In genomic region chr6:90599151-90599550, GRCh38 we compare ENCODE assay signal across 3 cellular contexts.
TF ChIP-seq lines count a peak whose summit lies in the region.

No MANE protein-coding gene starts in this region.

TF ChIP-seq in SK-N-SH, 30 proteins besides CTCF, POLR2A, EP300 and RAD21 (continued from another document):
- TF ChIP-seq SIN3A (IDR thresholded peaks at IDR 0.05; ENCODE audit: borderline replicate concordance, low read depth, low read length) (no peak), CHD2 (IDR thresholded peaks at IDR 0.05; ENCODE audit: low read length, partially characterized antibody) (no peak), NFIC (IDR thresholded peaks at IDR 0.05; ENCODE audit: borderline replicate concordance) (no peak), JUND (IDR thresholded peaks at IDR 0.05) (no peak), GATA2 (CRISPR knock-in tag; IDR thresholded peaks at IDR 0.05) (no peak), GABPA (IDR thresholded peaks at IDR 0.05; ENCODE audit: low read depth) (no peak), RCOR1 (IDR thresholded peaks at IDR 0.05; ENCODE audit: low read length) (no peak)
- TF ChIP-seq, protein P1, sequence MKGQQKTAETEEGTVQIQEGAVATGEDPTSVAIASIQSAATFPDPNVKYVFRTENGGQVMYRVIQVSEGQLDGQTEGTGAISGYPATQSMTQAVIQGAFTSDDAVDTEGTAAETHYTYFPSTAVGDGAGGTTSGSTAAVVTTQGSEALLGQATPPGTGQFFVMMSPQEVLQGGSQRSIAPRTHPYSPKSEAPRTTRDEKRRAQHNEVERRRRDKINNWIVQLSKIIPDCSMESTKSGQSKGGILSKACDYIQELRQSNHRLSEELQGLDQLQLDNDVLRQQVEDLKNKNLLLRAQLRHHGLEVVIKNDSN (IDR thresholded peaks at IDR 0.05; ENCODE audit: borderline replicate concordance, low read depth) = no peak
- TF ChIP-seq, protein P2, sequence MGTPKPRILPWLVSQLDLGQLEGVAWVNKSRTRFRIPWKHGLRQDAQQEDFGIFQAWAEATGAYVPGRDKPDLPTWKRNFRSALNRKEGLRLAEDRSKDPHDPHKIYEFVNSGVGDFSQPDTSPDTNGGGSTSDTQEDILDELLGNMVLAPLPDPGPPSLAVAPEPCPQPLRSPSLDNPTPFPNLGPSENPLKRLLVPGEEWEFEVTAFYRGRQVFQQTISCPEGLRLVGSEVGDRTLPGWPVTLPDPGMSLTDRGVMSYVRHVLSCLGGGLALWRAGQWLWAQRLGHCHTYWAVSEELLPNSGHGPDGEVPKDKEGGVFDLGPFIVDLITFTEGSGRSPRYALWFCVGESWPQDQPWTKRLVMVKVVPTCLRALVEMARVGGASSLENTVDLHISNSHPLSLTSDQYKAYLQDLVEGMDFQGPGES (IDR thresholded peaks at IDR 0.05; ENCODE audit: low read depth, low read length) = no peak

TF ChIP-seq in SK-N-SH treated with all-trans-retinoic acid at 6 μM for 48 hours, 23 proteins besides CTCF, POLR2A, EP300 and RAD21 (continued from another document):
- TF ChIP-seq, protein P3, sequence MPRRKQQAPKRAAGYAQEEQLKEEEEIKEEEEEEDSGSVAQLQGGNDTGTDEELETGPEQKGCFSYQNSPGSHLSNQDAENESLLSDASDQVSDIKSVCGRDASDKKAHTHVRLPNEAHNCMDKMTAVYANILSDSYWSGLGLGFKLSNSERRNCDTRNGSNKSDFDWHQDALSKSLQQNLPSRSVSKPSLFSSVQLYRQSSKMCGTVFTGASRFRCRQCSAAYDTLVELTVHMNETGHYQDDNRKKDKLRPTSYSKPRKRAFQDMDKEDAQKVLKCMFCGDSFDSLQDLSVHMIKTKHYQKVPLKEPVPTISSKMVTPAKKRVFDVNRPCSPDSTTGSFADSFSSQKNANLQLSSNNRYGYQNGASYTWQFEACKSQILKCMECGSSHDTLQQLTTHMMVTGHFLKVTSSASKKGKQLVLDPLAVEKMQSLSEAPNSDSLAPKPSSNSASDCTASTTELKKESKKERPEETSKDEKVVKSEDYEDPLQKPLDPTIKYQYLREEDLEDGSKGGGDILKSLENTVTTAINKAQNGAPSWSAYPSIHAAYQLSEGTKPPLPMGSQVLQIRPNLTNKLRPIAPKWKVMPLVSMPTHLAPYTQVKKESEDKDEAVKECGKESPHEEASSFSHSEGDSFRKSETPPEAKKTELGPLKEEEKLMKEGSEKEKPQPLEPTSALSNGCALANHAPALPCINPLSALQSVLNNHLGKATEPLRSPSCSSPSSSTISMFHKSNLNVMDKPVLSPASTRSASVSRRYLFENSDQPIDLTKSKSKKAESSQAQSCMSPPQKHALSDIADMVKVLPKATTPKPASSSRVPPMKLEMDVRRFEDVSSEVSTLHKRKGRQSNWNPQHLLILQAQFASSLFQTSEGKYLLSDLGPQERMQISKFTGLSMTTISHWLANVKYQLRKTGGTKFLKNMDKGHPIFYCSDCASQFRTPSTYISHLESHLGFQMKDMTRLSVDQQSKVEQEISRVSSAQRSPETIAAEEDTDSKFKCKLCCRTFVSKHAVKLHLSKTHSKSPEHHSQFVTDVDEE (CRISPR knock-in tag; IDR thresholded peaks at IDR 0.05) = no peak
- TF ChIP-seq BACH2 (CRISPR knock-in tag; IDR thresholded peaks at IDR 0.05; ENCODE audit: borderline replicate concordance) = no peak
- no peak for TF ChIP-seq ARNTL (CRISPR knock-in tag; IDR thresholded peaks at IDR 0.05; ENCODE audit: borderline replicate concordance, low read depth)
- TF ChIP-seq ZC3H10 (CRISPR knock-in tag; IDR thresholded peaks at IDR 0.05) = no peak
- no peak for TF ChIP-seq PPARA (CRISPR knock-in tag; IDR thresholded peaks at IDR 0.05; ENCODE audit: borderline replicate concordance)
- no peak for TF ChIP-seq GLIS3 (CRISPR knock-in tag; IDR thresholded peaks at IDR 0.05)
- TF ChIP-seq TOX (CRISPR knock-in tag; IDR thresholded peaks at IDR 0.05; ENCODE audit: borderline replicate concordance) = no peak
- TF ChIP-seq SNAI2 (CRISPR knock-in tag; IDR thresholded peaks at IDR 0.05) = no peak
- no peak for TF ChIP-seq ZFP3 (CRISPR knock-in tag; IDR thresholded peaks at IDR 0.05)

TF ChIP-seq in WTC11, 78 proteins besides CTCF, POLR2A, EP300 and RAD21 (continued from another document):
- TF ChIP-seq, protein P4, sequence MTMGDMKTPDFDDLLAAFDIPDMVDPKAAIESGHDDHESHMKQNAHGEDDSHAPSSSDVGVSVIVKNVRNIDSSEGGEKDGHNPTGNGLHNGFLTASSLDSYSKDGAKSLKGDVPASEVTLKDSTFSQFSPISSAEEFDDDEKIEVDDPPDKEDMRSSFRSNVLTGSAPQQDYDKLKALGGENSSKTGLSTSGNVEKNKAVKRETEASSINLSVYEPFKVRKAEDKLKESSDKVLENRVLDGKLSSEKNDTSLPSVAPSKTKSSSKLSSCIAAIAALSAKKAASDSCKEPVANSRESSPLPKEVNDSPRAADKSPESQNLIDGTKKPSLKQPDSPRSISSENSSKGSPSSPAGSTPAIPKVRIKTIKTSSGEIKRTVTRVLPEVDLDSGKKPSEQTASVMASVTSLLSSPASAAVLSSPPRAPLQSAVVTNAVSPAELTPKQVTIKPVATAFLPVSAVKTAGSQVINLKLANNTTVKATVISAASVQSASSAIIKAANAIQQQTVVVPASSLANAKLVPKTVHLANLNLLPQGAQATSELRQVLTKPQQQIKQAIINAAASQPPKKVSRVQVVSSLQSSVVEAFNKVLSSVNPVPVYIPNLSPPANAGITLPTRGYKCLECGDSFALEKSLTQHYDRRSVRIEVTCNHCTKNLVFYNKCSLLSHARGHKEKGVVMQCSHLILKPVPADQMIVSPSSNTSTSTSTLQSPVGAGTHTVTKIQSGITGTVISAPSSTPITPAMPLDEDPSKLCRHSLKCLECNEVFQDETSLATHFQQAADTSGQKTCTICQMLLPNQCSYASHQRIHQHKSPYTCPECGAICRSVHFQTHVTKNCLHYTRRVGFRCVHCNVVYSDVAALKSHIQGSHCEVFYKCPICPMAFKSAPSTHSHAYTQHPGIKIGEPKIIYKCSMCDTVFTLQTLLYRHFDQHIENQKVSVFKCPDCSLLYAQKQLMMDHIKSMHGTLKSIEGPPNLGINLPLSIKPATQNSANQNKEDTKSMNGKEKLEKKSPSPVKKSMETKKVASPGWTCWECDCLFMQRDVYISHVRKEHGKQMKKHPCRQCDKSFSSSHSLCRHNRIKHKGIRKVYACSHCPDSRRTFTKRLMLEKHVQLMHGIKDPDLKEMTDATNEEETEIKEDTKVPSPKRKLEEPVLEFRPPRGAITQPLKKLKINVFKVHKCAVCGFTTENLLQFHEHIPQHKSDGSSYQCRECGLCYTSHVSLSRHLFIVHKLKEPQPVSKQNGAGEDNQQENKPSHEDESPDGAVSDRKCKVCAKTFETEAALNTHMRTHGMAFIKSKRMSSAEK (CRISPR knock-in tag; IDR thresholded peaks at IDR 0.05; ENCODE audit: borderline replicate concordance) = no peak
- no peak for TF ChIP-seq MXD4 (CRISPR knock-in tag; IDR thresholded peaks at IDR 0.05; ENCODE audit: borderline replicate concordance)
- TF ChIP-seq, protein P5, sequence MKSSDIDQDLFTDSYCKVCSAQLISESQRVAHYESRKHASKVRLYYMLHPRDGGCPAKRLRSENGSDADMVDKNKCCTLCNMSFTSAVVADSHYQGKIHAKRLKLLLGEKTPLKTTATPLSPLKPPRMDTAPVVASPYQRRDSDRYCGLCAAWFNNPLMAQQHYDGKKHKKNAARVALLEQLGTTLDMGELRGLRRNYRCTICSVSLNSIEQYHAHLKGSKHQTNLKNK (CRISPR knock-in tag; IDR thresholded peaks at IDR 0.05) = no peak
- no peak for TF ChIP-seq FOXJ3 (CRISPR knock-in tag; IDR thresholded peaks at IDR 0.05; ENCODE audit: borderline replicate concordance)
- no peak for TF ChIP-seq HMGA2 (CRISPR knock-in tag; IDR thresholded peaks at IDR 0.05)
- no peak for TF ChIP-seq SMAD3 (CRISPR knock-in tag; IDR thresholded peaks at IDR 0.05; ENCODE audit: borderline replicate concordance)
- no peak for TF ChIP-seq MYBL2 (CRISPR knock-in tag; IDR thresholded peaks at IDR 0.05)
- no peak for TF ChIP-seq CDX4 (CRISPR knock-in tag; IDR thresholded peaks at IDR 0.05; ENCODE audit: borderline replicate concordance)
- TF ChIP-seq, protein P6, sequence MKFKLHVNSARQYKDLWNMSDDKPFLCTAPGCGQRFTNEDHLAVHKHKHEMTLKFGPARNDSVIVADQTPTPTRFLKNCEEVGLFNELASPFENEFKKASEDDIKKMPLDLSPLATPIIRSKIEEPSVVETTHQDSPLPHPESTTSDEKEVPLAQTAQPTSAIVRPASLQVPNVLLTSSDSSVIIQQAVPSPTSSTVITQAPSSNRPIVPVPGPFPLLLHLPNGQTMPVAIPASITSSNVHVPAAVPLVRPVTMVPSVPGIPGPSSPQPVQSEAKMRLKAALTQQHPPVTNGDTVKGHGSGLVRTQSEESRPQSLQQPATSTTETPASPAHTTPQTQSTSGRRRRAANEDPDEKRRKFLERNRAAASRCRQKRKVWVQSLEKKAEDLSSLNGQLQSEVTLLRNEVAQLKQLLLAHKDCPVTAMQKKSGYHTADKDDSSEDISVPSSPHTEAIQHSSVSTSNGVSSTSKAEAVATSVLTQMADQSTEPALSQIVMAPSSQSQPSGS (CRISPR knock-in tag; IDR thresholded peaks at IDR 0.05; ENCODE audit: borderline replicate concordance, low read depth) = no peak
- no peak for TF ChIP-seq ZNF317 (CRISPR knock-in tag; IDR thresholded peaks at IDR 0.05; ENCODE audit: borderline replicate concordance, low read depth)
- TF ChIP-seq PREB (CRISPR knock-in tag; IDR thresholded peaks at IDR 0.05; ENCODE audit: borderline replicate concordance) = no peak
- TF ChIP-seq SP1 (CRISPR knock-in tag; conservative IDR thresholded peaks at IDR 0.05) = no peak
- TF ChIP-seq, protein P7, sequence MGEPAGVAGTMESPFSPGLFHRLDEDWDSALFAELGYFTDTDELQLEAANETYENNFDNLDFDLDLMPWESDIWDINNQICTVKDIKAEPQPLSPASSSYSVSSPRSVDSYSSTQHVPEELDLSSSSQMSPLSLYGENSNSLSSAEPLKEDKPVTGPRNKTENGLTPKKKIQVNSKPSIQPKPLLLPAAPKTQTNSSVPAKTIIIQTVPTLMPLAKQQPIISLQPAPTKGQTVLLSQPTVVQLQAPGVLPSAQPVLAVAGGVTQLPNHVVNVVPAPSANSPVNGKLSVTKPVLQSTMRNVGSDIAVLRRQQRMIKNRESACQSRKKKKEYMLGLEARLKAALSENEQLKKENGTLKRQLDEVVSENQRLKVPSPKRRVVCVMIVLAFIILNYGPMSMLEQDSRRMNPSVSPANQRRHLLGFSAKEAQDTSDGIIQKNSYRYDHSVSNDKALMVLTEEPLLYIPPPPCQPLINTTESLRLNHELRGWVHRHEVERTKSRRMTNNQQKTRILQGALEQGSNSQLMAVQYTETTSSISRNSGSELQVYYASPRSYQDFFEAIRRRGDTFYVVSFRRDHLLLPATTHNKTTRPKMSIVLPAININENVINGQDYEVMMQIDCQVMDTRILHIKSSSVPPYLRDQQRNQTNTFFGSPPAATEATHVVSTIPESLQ (CRISPR knock-in tag; IDR thresholded peaks at IDR 0.05) = no peak
- TF ChIP-seq, protein P8, sequence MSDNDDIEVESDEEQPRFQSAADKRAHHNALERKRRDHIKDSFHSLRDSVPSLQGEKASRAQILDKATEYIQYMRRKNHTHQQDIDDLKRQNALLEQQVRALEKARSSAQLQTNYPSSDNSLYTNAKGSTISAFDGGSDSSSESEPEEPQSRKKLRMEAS (CRISPR knock-in tag; IDR thresholded peaks at IDR 0.05) = no peak
